Comparison of ENCODE assay signal across 8 cellular contexts in the genomic region with DNA sequence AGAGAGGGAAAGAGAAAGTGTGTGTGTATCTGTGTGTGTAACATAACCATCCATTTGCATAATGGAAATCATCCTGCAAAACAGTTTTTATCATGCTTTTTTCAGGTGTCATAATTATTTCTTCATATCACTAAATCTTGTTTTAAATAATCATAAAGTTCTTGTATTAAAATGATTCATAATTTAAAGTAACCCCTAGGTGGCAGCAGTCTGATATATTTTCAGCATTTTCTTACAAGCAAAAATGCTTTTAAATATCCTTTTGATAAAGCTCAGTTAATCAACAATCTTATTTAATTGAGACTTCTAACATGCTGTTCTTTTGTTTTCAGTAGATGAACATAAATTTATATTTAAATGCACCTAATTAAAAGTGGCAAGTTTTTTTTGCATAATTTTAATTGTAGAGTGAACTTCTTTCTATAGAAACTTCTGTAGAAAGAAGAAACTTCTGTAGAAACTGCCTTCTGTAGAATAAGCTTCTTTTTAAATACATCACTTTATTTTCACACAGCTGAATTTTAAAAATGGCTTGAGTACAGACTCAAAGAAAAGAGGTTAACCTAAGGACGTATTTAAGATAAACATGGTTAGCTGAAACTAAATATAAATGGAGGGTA.
DNase-seq lines count a peak whose midpoint lies in the region; FAIRE-seq and TF ChIP-seq lines count a peak whose summit lies in the region.

No MANE protein-coding gene starts in this region.

- TF ChIP-seq EP300 in sigmoid colon (IDR thresholded peaks at IDR 0.05) = no peak

- no peaks in the 10 kb centered on the region for H3K9me3 ChIP-seq in vagina
- no peaks in the 10 kb centered on the region for H3K9me3 ChIP-seq in tibial artery
- H3K9me3 ChIP-seq in sigmoid colon = no peaks in the 10 kb centered on the region

- TF ChIP-seq POLR2A in vagina (IDR thresholded peaks at IDR 0.05) = no peak
- TF ChIP-seq POLR2A in sigmoid colon (IDR thresholded peaks at IDR 0.05) = no peak

- H3K4me1 ChIP-seq in vagina = no peaks in the 10 kb centered on the region
- no peaks in the 10 kb centered on the region for H3K4me1 ChIP-seq in tibial artery
- no peaks in the 10 kb centered on the region for H3K4me1 ChIP-seq in sigmoid colon

- POLR2A ChIA-PET in BJ (lab: Charles Lee) = no interaction called here

- peak; percentile 90 for FAIRE-seq in frontal cortex (lab: Jason Lieb, UNC)

- CTCF ChIA-PET in BJ (lab: Yijun Ruan, JAX) = interaction anchor here (0.5 to 8.0 kb wide), 13 partner anchors 9 to 685 kb away, joined by 3 to 53 read pairs (median 3); no protein-coding TSS in a partner anchor

- H3K4me3 ChIP-seq in BJ (ENCODE audit: low read depth, low read length) (no peak overlapping the region), vagina (no peak overlapping the region), tibial artery (no peak overlapping the region), sigmoid colon (no peak overlapping the region)
- H3K4me3 ChIP-seq in Jurkat, Clone E6-1 (ENCODE audit: low read length) = no peak overlapping the region

- intact Hi-C loops in vagina (cut with DNase I) (no loop called here), tibial artery (cut with DNase I; ENCODE audit: low total_unique reads) (loop anchor here (10.0 kb wide), 1 partner anchor 649 kb away; no protein-coding TSS in a partner anchor), sigmoid colon (cut with DNase I) (loop anchor here (5.0 kb wide), 1 partner anchor 652 kb away; no protein-coding TSS in a partner anchor)

- H3K36me3 ChIP-seq in BJ (ENCODE audit: control insufficient read depth, insufficient read depth, low read length) (peaks cover 13% of the 10 kb centered on the region), vagina (peaks cover 0 to 45% of the 10 kb centered on the region in 2 donors), tibial artery (peaks cover 54 to 69% (median 63%) of the 10 kb centered on the region in 3 donors), sigmoid colon (peaks cover 0 to 94% (median 17%) of the 10 kb centered on the region in 4 donors)

- TF ChIP-seq CTCF in BJ (IDR thresholded peaks at IDR 0.05; ENCODE audit: insufficient read depth, low read depth, low read length) = peak; percentile 42
- peak in 2 of 3 experiments; percentile 16 to 36 for TF ChIP-seq CTCF in vagina (IDR thresholded peaks at IDR 0.05)
- peak in 1 of 2 experiments; percentile 38 for TF ChIP-seq CTCF in tibial artery (IDR thresholded peaks at IDR 0.05)
- TF ChIP-seq CTCF in sigmoid colon (IDR thresholded peaks at IDR 0.05) = peak in 2 of 4 experiments; percentile 16 to 29

- H3K27ac ChIP-seq in vagina = no peak overlapping the region
- H3K27ac ChIP-seq in tibial artery = no peak overlapping the region
- H3K27ac ChIP-seq in sigmoid colon = no peak overlapping the region

- DNase-seq in BJ (ENCODE audit: low read depth) = peak; percentile 11
- peak; percentile 42 for DNase-seq in Jurkat, Clone E6-1 (ENCODE audit: low read depth, low spot score)
- peak; percentile 31 for DNase-seq in RPMI8226
- DNase-seq in frontal cortex (ENCODE audit: low spot score in 2 of 2) = no peak
- no peak for DNase-seq in vagina (ENCODE audit: extremely low spot score in 2 of 2)
- DNase-seq in ureter (ENCODE audit: low spot score) = no peak
- no peak for DNase-seq in tibial artery
- no peak for DNase-seq in sigmoid colon

- H3K27me3 ChIP-seq in BJ (ENCODE audit: control insufficient read depth, insufficient read depth, low read length) (no peaks in the 10 kb centered on the region), vagina (no peaks in the 10 kb centered on the region), tibial artery (no peaks in the 10 kb centered on the region), sigmoid colon (no peaks in the 10 kb centered on the region)

- 94 to 95% methylated on average over 1 of the region's 1 CpG for WGBS in sigmoid colon, 2 donors

Comparison
In these comparisons a context has a peak if more than half of its experiments do, and no peak if none do; other contexts are left out.
1. DNase-seq: peak in BJ (single experiment), Jurkat, Clone E6-1 (single experiment) and RPMI8226 (single experiment); none in frontal cortex (0 of 2), vagina (0 of 2), ureter (single experiment), tibial artery (0 of 2) and sigmoid colon (single experiment).